Comparison of ENCODE assay signal across 17 cellular contexts in the genomic region with DNA sequence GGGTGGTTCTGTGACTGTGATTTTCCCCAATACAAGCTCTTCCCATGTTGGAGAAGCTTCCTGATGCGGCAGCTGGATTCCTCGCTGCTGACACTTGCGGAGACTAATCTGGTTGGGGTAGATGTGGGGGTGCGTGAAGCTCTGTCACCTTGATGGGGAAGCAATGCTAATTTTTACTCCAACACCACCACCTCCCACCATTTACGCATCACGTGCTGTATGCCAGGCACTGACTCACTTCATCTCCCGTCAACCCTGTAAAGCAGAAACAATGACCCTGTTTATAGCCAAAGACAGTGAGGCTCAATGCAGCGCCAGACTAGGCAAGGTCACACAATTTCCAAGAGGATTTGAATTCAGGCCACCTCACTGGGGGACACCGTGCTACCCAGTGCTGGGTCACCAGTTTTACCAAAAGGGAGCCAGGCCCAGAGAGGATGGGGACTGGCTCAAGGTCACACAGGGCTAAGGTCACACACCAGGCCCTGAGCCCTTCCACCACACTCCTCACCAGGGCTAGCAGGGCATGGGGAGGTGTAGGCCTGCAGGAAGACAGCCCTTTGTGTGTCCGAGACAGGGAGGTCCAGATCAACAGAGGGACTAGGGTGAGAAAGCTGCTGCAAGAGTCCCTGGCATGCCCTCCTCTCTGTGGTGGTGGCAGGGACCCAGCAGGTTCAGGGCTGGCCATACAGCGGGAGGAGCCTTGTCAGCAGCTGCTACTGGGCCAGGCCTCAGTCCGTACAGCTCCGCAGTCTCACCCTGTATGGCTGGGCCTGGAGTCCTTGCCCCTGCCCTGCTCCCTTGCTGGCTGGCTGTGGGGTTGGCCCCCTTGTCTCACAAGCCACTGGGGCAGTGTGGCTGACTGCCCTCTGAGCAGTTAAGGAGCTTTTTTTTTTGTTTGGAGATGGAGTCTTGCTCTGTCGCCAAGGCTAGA. TPM values are rescaled to one million over a fixed set of nuclear protein-coding genes. Genes with fewer than 3 reads are reported as not detected.
DNase-seq lines count a peak whose midpoint lies in the region; TF ChIP-seq lines count a peak whose summit lies in the region.
"Had no signal": no experiment of that assay in that cellular context is flagged by ENCODE, and none has a peak within 500 bp of the region (broad histone marks: within the 10 kb centered on the region; RNA-seq: fewer than 3 reads in every experiment).

No MANE protein-coding gene starts in this region.

- H3K27ac Mint-ChIP-seq in neural crest cell (ENCODE audit: unreplicated experiment): no peak overlapping the region
- H3K27ac Mint-ChIP-seq: CD8-positive, alpha-beta T cell had no signal

- no peak for TF ChIP-seq POLR2A in adrenal gland (IDR thresholded peaks at IDR 0.05)

- 75 to 86% (median 77%) methylated on average over 10 to 14 of the region's 14 CpGs for WGBS in adrenal gland, 4 donors

- intact Hi-C loops in adrenal gland (cut with DNase I): no loop called here

- H3K4me1 Mint-ChIP-seq in neural crest cell: peaks cover 37% of the 10 kb centered on the region

- peak in 4 of 7 donors; percentile 32 to 50 (median 35) for DNase-seq in adrenal gland
- DNase-seq in foreskin melanocyte: peak; percentile 84
- no peak for DNase-seq in neural crest cell (ENCODE audit: low read depth, low spot score)
- DNase-seq in activated effector memory CD4-positive, alpha-beta T cell treated with Interleukin-2 at 50 U/mL for 16 hours: no peak
- no peak for DNase-seq in cortex of kidney (lab: John Stamatoyannopoulos, UW)
- no peak for DNase-seq in iPS-NIHi7 (ENCODE audit: extremely low spot score)
- DNase-seq: BE2C; CD8-positive, alpha-beta T cell; DMS 273 treated with DMSO at 0.1 percent for 48 hours; EL; GOT3; MG63; NCI-H1105 treated with DMSO at 0.1 percent for 48 hours; NCI-H187; NCI-H2171 treated with DMSO at 0.1 percent for 48 hours; PC-9 had no signal

- no peak for TF ChIP-seq CTCF in adrenal gland (IDR thresholded peaks at IDR 0.05)
- no peak for TF ChIP-seq CTCF in neural crest cell (conservative IDR thresholded peaks at IDR 0.05)

- H3K27me3 ChIP-seq in adrenal gland: no peaks in the 10 kb centered on the region
- H3K27me3 ChIP-seq: BE2C, MG63 had no signal

- H3K27ac ChIP-seq in adrenal gland: peak overlapping the region in 2 of 5 donors; percentile 41 to 71
- peak overlapping the region; percentile 93 for H3K27ac ChIP-seq in temporal lobe (ENCODE audit: low read depth, low read length)
- H3K27ac ChIP-seq: PC-9 had no signal

- H3K9me3 Mint-ChIP-seq in neural crest cell: no peaks in the 10 kb centered on the region
- H3K9me3 Mint-ChIP-seq: CD8-positive, alpha-beta T cell had no signal

- no peaks in the 10 kb centered on the region for H3K36me3 Mint-ChIP-seq in neural crest cell (ENCODE audit: low read depth)

- peaks cover 7 to 8% of the 10 kb centered on the region in 2 donors for H3K4me1 ChIP-seq in adrenal gland (replicated peaks in 1 of 2)

- H3K4me3 ChIP-seq in adrenal gland: no peak overlapping the region
- H3K4me3 ChIP-seq: MG63, PC-9 had no signal

- peak overlapping the region; percentile 13 for H3K4me3 Mint-ChIP-seq in neural crest cell
- H3K4me3 Mint-ChIP-seq: CD8-positive, alpha-beta T cell had no signal

- no peaks in the 10 kb centered on the region for H3K36me3 ChIP-seq in adrenal gland (replicated peaks in 1 of 2)
- H3K36me3 ChIP-seq: BE2C, MG63 had no signal

- no peaks in the 10 kb centered on the region for H3K27me3 Mint-ChIP-seq in neural crest cell (ENCODE audit: low read depth)

- H3K9me3 ChIP-seq in adrenal gland (replicated peaks in 1 of 3): no peaks in the 10 kb centered on the region
- H3K9me3 ChIP-seq: MG63 had no signal

RNA-seq across cellular contexts. Expression of a gene that starts 3.3 kb away (rescaled TPM):
- 1 to 10 TPM in 5 of 8 donors, under 1 TPM in 1, not detected in 2; 0.71 to 3.2 (median 1.6) TPM for total RNA-seq in adrenal gland
- 1 to 10 TPM; 2.4 to 5.2 (median 4.8) TPM for polyA plus RNA-seq in adrenal gland
- total RNA-seq in neural crest cell: 2.8 and 2.9 TPM in 2 replicates
- 1.2 TPM for total RNA-seq in temporal lobe

RNA-seq across cellular contexts. Expression of a gene that starts 3.6 kb away (rescaled TPM):
- total RNA-seq in adrenal gland: 100 to 1,000 TPM; 157 to 340 (median 177) TPM
- polyA plus RNA-seq in adrenal gland: 100 to 1,000 TPM in 1 of 3 donors, 10 to 100 TPM in 2; 43.4 to 285 (median 53.4) TPM
- 121 and 136 TPM in 2 replicates for total RNA-seq in neural crest cell
- total RNA-seq in temporal lobe: 54.1 TPM

RNA-seq across cellular contexts. Expression of a gene that starts 23.1 kb away (rescaled TPM):
- 10 to 100 TPM; 13.4 to 29.2 (median 20.5) TPM for total RNA-seq in adrenal gland
- 10 to 100 TPM; 19.9 to 53.0 (median 41.4) TPM for polyA plus RNA-seq in adrenal gland
- 31.8 and 34.3 TPM in 2 replicates for total RNA-seq in neural crest cell
- total RNA-seq in temporal lobe: 11.8 TPM

RNA-seq across cellular contexts. Expression of a gene that starts 23.1 kb away (rescaled TPM):
- total RNA-seq in adrenal gland (100 to 1,000 TPM in 1 of 8 donors, 10 to 100 TPM in 7; 53.0 to 111 (median 72.8) TPM), neural crest cell (32.0 and 32.1 TPM in 2 replicates), temporal lobe (10.6 TPM)
- 10 to 100 TPM; 55.7 to 96.3 (median 79.9) TPM for polyA plus RNA-seq in adrenal gland

RNA-seq across cellular contexts. Expression of a gene that starts 31.4 kb away (rescaled TPM):
- total RNA-seq in adrenal gland (1,000 to 10,000 TPM; 1,947 to 3,128 (median 2,296) TPM), neural crest cell (2,746 and 2,748 TPM in 2 replicates), temporal lobe (837 TPM)
- 1,000 to 10,000 TPM; 1,875 to 3,598 (median 2,830) TPM for polyA plus RNA-seq in adrenal gland

Comparison
In these comparisons a context has a peak if more than half of its experiments do, and no peak if none do; other contexts are left out.
1. DNase-seq: peak in adrenal gland (4 of 7) and foreskin melanocyte (single experiment); none in neural crest cell (single experiment), activated effector memory CD4-positive, alpha-beta T cell treated with Interleukin-2 at 50 U/mL for 16 hours (single experiment), cortex of kidney (single experiment) and iPS-NIHi7 (single experiment).